In the genomic region with DNA sequence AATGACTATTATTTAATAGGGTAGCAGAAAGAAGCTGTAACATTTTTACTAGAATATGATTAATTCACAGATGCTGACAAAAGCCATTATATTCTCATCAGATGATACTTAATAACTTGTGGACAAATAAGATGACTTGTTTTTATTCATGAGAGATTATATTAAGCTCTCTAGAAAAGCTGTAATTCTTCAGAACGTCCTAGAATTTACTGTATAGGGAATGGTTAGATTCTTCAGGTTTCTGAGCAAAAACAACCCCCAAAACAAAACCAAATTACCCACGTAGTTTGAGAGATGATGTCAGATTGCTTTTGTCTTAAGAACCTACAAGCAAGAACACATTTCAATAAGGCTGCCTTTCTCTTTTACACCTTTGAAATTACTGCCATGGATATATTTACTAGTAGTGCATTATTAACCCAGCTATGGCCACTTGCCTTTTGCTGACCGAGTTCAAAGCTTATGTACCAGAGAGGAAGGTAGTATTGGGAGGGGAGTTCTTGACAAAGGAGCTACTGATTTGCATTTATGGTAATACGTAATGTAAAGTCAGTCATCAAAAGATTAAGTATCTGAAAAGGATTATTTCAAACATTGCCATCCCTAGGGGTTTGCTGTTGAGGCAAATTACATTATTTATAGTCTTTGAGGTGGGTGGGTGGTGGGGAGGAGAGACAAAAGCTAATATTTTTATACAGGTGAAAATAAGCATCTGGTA, we compare ENCODE assay signal across 19 cellular contexts.
"Had no signal": no experiment of that assay in that cellular context is flagged by ENCODE, and none has a peak within 500 bp of the region (broad histone marks: within the 10 kb centered on the region; RNA-seq: fewer than 3 reads in every experiment).

No MANE protein-coding gene starts in this region.

- H3K4me3 Mint-ChIP-seq: activated T-cell treated with anti-CD3 and anti-CD28 coated beads, Interleukin-2, amount 50 U/mL, for 72 hours; naive thymus-derived CD8-positive, alpha-beta T cell had no signal

- H3K27me3 Mint-ChIP-seq: naive thymus-derived CD8-positive, alpha-beta T cell had no signal

- H3K27ac ChIP-seq: ovary, psoas muscle, right lobe of liver, stomach, WERI-Rb-1 had no signal

- DNase-seq: activated CD4-positive, alpha-beta T cell treated with anti-CD3 and anti-CD28 coated beads, Interleukin-2, amount 50 U/mL, for 4 hours; activated effector memory CD4-positive, alpha-beta T cell treated with anti-CD3 and anti-CD28 coated beads, Interleukin-2, amount 50 U/mL, for 16 hours; activated naive CD4-positive, alpha-beta T cell treated with anti-CD3 and anti-CD28 coated beads, Interleukin-2, amount 50 U/mL, for 16 hours; activated T-cell treated with anti-CD3 and anti-CD28 coated beads, Interleukin-2, amount 50 U/mL, for 72 hours; aorta; cerebellar nuclear complex; effector CD4-positive, alpha-beta T cell; foreskin fibroblast; naive thymus-derived CD8-positive, alpha-beta T cell; ovary; psoas muscle; right lobe of liver; small intestine; stimulated activated CD4-positive, alpha-beta T cell treated with anti-CD3 and anti-CD28 coated beads, Interleukin-15, amount 100 ng/mL, for 24 hours; stimulated activated CD4-positive, alpha-beta T cell treated with anti-CD3 and anti-CD28 coated beads, Interleukin-2, amount 100 ng/mL, for 48 hours; stomach; trophoblast cell; WERI-Rb-1 had no signal

- FAIRE-seq: bronchial epithelial cell, small intestine had no signal

- H3K36me3 ChIP-seq: ovary, right lobe of liver, stomach, WERI-Rb-1 had no signal

- ATAC-seq: activated T-cell treated with anti-CD3 and anti-CD28 coated beads, Interleukin-2, amount 50 U/mL, for 72 hours; naive thymus-derived CD8-positive, alpha-beta T cell; psoas muscle had no signal

- H3K27ac Mint-ChIP-seq: activated T-cell treated with anti-CD3 and anti-CD28 coated beads, Interleukin-2, amount 50 U/mL, for 72 hours; naive thymus-derived CD8-positive, alpha-beta T cell had no signal

- H3K4me3 ChIP-seq: ovary, psoas muscle, right lobe of liver, stomach had no signal

- H3K27me3 ChIP-seq: ovary, right lobe of liver, stomach had no signal

- H3K9me3 ChIP-seq: ovary, psoas muscle, right lobe of liver, stomach had no signal
